Comparison of ENCODE assay signal across 25 cellular contexts in genomic region chr16:85267414-85267945, GRCh38.
"Had no signal": no experiment of that assay in that cellular context is flagged by ENCODE, and none has a peak within 500 bp of the region (broad histone marks: within the 10 kb centered on the region; RNA-seq: fewer than 3 reads in every experiment).

No MANE protein-coding gene starts in this region.

- H3K36me3 Mint-ChIP-seq: immature natural killer cell; naive thymus-derived CD8-positive, alpha-beta T cell; stimulated activated effector memory CD8-positive, alpha-beta T cell treated with anti-CD3 and anti-CD28 coated beads, Interleukin-12 subunit alpha, Interleukin-12 subunit beta, amount 100 ng/mL, for 72 hours; type B pancreatic cell had no signal

- FAIRE-seq: islet of Langerhans, kidney had no signal

- H3K4me1 Mint-ChIP-seq: immature natural killer cell; stimulated activated effector memory CD8-positive, alpha-beta T cell treated with anti-CD3 and anti-CD28 coated beads, Interleukin-12 subunit alpha, Interleukin-12 subunit beta, amount 100 ng/mL, for 72 hours had no signal

- H3K36me3 ChIP-seq: left lung, lower lobe of right lung, ovary, right atrium auricular region, tibial nerve, uterus had no signal

- DNase-seq: hypothalamus; immature natural killer cell; kidney; left colon; left lung; lower lobe of right lung; mammary epithelial cell; mesenchymal stem cell; naive thymus-derived CD8-positive, alpha-beta T cell; ovary; stimulated activated CD4-positive, alpha-beta T cell treated with anti-CD3 and anti-CD28 coated beads, Interleukin-12 subunit alpha, Interleukin-12 subunit beta, amount 100 ng/mL, for 4 hours; stimulated activated CD4-positive, alpha-beta T cell treated with anti-CD3 and anti-CD28 coated beads, Interleukin-15, amount 100 ng/mL, for 24 hours; stimulated activated CD4-positive, alpha-beta T cell treated with anti-CD3 and anti-CD28 coated beads, Interleukin-4, amount 100 ng/mL, for 24 hours; stimulated activated naive CD4-positive, alpha-beta T cell; uterus had no signal

- H3K4me3 Mint-ChIP-seq: immature natural killer cell; naive thymus-derived CD8-positive, alpha-beta T cell; nephron; stimulated activated effector memory CD8-positive, alpha-beta T cell treated with anti-CD3 and anti-CD28 coated beads, Interleukin-12 subunit alpha, Interleukin-12 subunit beta, amount 100 ng/mL, for 72 hours; stimulated activated naive CD8-positive, alpha-beta T cell treated with anti-CD3 and anti-CD28 coated beads, Interleukin-15, Interleukin-2, amounts not matched to agents 100 ng/mL and 50 ng/mL, for 24 hours; type B pancreatic cell had no signal

- H3K27me3 Mint-ChIP-seq: naive thymus-derived CD8-positive, alpha-beta T cell had no signal

- H3K9me3 ChIP-seq: left lung, lower lobe of right lung, ovary, right atrium auricular region, tibial nerve, uterus had no signal

- H3K4me3 ChIP-seq: left lung, lower lobe of right lung, ovary, right atrium auricular region, skin epidermis, tibial nerve, uterus had no signal

- H3K27ac ChIP-seq: left lung, lower lobe of right lung, ovary, right atrium auricular region, skin epidermis, tibial nerve, uterus had no signal

- ATAC-seq: left colon; left lung; lower lobe of right lung; naive thymus-derived CD8-positive, alpha-beta T cell; sciatic nerve; stimulated activated effector memory CD8-positive, alpha-beta T cell treated with anti-CD3 and anti-CD28 coated beads, Interleukin-12 subunit alpha, Interleukin-12 subunit beta, amount 100 ng/mL, for 72 hours had no signal

- H3K9me3 Mint-ChIP-seq: immature natural killer cell; naive thymus-derived CD8-positive, alpha-beta T cell; nephron; stimulated activated effector memory CD8-positive, alpha-beta T cell treated with anti-CD3 and anti-CD28 coated beads, Interleukin-12 subunit alpha, Interleukin-12 subunit beta, amount 100 ng/mL, for 72 hours; stimulated activated naive CD8-positive, alpha-beta T cell treated with anti-CD3 and anti-CD28 coated beads, Interleukin-15, Interleukin-2, amounts not matched to agents 100 ng/mL and 50 ng/mL, for 24 hours; type B pancreatic cell had no signal

- H3K4me1 ChIP-seq: left lung, lower lobe of right lung, right atrium auricular region, uterus had no signal

- H3K27ac Mint-ChIP-seq: immature natural killer cell; progenitor cell of endocrine pancreas; stimulated activated effector memory CD8-positive, alpha-beta T cell treated with anti-CD3 and anti-CD28 coated beads, Interleukin-12 subunit alpha, Interleukin-12 subunit beta, amount 100 ng/mL, for 72 hours; stimulated activated naive CD8-positive, alpha-beta T cell treated with anti-CD3 and anti-CD28 coated beads, Interleukin-15, Interleukin-2, amounts not matched to agents 100 ng/mL and 50 ng/mL, for 24 hours; type B pancreatic cell had no signal

- H3K27me3 ChIP-seq: ovary, right atrium auricular region, tibial nerve, uterus had no signal
